In genomic region chr1:83819436-83819835, GRCh38 we compare ENCODE assay signal across 23 cellular contexts.
"Had no signal": no experiment of that assay in that cellular context is flagged by ENCODE, and none has a peak within 500 bp of the region (broad histone marks: within the 10 kb centered on the region; RNA-seq: fewer than 3 reads in every experiment).

No MANE protein-coding gene starts in this region.

- ATAC-seq: activated CD8-positive, alpha-beta T cell treated with anti-CD3 and anti-CD28 coated beads for 36 hours; activated T-cell treated with anti-CD3 and anti-CD28 coated beads, Interleukin-2, amount 50 U/mL, for 4 hours; activated T-helper 17 cell treated with anti-CD3 and anti-CD28 coated beads, Interleukin-2, amount 50 U/mL, for 72 hours had no signal

- H3K9ac ChIP-seq: neural progenitor cell had no signal

- H3K4me3 ChIP-seq: coronary artery, gastroesophageal sphincter, left lung, lower lobe of right lung, neural progenitor cell, right atrium auricular region, suprapubic skin, tibial artery had no signal

- H3K4me1 ChIP-seq: gastroesophageal sphincter, left lung, lower lobe of right lung, right atrium auricular region had no signal

- H3K36me3 Mint-ChIP-seq: natural killer cell, neural progenitor cell had no signal

- H3K27me3 ChIP-seq: brain microvascular endothelial cell, gastroesophageal sphincter, left lung, neural progenitor cell, right atrium auricular region, suprapubic skin, tibial artery had no signal

- H3K36me3 ChIP-seq: brain microvascular endothelial cell, gastroesophageal sphincter, left lung, lower lobe of right lung, neural progenitor cell, right atrium auricular region, suprapubic skin, tibial artery had no signal

- DNase-seq: activated B cell treated with CpG ODN at 0.5 μM for 24 hours; activated CD4-positive, alpha-beta T cell treated with anti-CD3 and anti-CD28 coated beads, Interleukin-2, amount 50 U/mL, for 1 hour; activated CD8-positive, alpha-beta T cell treated with anti-CD3 and anti-CD28 coated beads for 36 hours; activated gamma-delta T cell treated with Interleukin-2 at 50 U/mL for 16 hours; activated naive CD4-positive, alpha-beta T cell treated with anti-CD3 and anti-CD28 coated beads, Interleukin-2, amount 50 U/mL, for 16 hours; activated T-cell treated with anti-CD3 and anti-CD28 coated beads, Interleukin-2, amount 50 U/mL, for 4 hours; amniotic stem cell; brain microvascular endothelial cell; effector memory CD8-positive, alpha-beta T cell; head of caudate nucleus; lower lobe of right lung; natural killer cell; stimulated activated CD4-positive, alpha-beta T cell treated with anti-CD3 and anti-CD28 coated beads, Interleukin-15, amount 100 ng/mL, for 24 hours; stimulated activated CD4-positive, alpha-beta T cell treated with anti-CD3 and anti-CD28 coated beads, Interleukin-2, amount 100 ng/mL, for 24 hours; stimulated activated naive CD4-positive, alpha-beta T cell; tibial artery had no signal

- H3K27ac ChIP-seq: brain microvascular endothelial cell, coronary artery, gastroesophageal sphincter, lower lobe of right lung, neural progenitor cell, right atrium auricular region, suprapubic skin, tibial artery had no signal

- H3K27ac Mint-ChIP-seq: activated B cell treated with CpG ODN at 0.5 μM for 24 hours; activated CD8-positive, alpha-beta T cell treated with anti-CD3 and anti-CD28 coated beads for 36 hours; activated T-helper 17 cell treated with anti-CD3 and anti-CD28 coated beads, Interleukin-2, amount 50 U/mL, for 72 hours; effector memory CD8-positive, alpha-beta T cell; natural killer cell; neural progenitor cell had no signal

- H3K9me3 ChIP-seq: left lung, right atrium auricular region, suprapubic skin, tibial artery had no signal

- H3K27me3 Mint-ChIP-seq: activated B cell treated with CpG ODN at 0.5 μM for 24 hours; activated CD8-positive, alpha-beta T cell treated with anti-CD3 and anti-CD28 coated beads for 36 hours had no signal

- H3K4me3 Mint-ChIP-seq: activated B cell treated with CpG ODN at 0.5 μM for 24 hours; activated CD8-positive, alpha-beta T cell treated with anti-CD3 and anti-CD28 coated beads for 36 hours; activated T-cell treated with anti-CD3 and anti-CD28 coated beads, Interleukin-2, amount 50 U/mL, for 4 hours; activated T-helper 17 cell treated with anti-CD3 and anti-CD28 coated beads, Interleukin-2, amount 50 U/mL, for 72 hours; effector memory CD8-positive, alpha-beta T cell; natural killer cell; neural progenitor cell had no signal

- H3K4me1 Mint-ChIP-seq: activated T-helper 17 cell treated with anti-CD3 and anti-CD28 coated beads, Interleukin-2, amount 50 U/mL, for 72 hours; natural killer cell had no signal

- H3K4me2 ChIP-seq: neural progenitor cell had no signal
